ENCODE assay signal across 1 cellular context in the genomic region with DNA sequence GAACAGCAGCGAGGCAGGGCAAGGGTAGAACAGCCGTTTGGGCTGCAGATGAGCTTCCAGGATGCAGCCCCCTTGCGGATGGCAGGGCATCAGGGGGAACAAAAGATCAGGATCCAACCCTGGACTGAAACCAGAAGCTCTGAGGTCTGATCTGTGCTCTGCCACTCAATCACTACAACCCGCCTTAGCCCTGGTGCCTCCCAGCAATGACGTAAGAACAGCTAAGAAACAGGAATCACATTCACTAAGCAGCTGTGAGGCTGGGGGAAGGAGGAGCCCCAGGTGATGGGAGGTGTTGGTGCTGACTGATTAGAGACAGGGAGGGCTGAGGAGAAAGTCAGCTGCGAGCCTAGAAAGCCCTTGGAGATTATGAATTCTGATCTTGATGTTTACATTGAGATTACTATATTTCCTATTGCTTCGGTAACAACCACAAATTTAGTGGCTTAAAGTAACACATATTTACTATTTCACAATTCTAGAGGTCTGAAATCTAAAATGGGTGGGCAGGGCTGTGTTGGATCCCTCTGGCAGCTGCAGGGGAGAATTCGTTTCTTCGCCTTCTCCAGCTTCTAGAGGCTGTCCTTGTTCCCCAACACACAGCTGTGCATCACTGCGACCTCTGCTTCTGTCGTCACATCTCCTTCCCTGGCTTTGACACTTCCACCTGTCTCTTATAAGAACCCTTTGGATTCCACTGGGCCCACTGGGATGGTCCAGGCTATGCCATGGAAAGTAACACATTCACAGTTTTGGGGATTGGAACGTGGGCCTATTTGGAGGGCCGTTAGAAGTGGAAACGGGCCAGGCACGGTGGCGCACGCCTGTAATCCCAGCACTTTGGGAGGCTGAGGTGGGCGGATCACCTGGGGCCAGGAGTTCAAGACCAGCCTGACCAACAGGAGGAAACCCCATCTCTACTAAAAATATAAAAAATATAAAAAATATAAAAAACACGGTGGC.
TF ChIP-seq lines count a peak whose summit lies in the region.

No MANE protein-coding gene starts in this region.

TF ChIP-seq in HepG2, 621 proteins besides CTCF, POLR2A, EP300 and RAD21:
- TF ChIP-seq ZNF331 (CRISPR knock-in tag; IDR thresholded peaks at IDR 0.05): no peak
- TF ChIP-seq CCDC6 (CRISPR knock-in tag; IDR thresholded peaks at IDR 0.05): no peak
- TF ChIP-seq HCFC1 (IDR thresholded peaks at IDR 0.05; ENCODE audit: low read depth, low read length): no peak
- no peak for TF ChIP-seq KLF9 (CRISPR knock-in tag; IDR thresholded peaks at IDR 0.05; ENCODE audit: low read depth)
- peak; percentile 18; the same call in 1 of the 2 replicates for TF ChIP-seq ATF7 (IDR thresholded peaks at IDR 0.05)
- no peak for TF ChIP-seq ATF7 (CRISPR knock-in tag; IDR thresholded peaks at IDR 0.05)
